In the genomic region with DNA sequence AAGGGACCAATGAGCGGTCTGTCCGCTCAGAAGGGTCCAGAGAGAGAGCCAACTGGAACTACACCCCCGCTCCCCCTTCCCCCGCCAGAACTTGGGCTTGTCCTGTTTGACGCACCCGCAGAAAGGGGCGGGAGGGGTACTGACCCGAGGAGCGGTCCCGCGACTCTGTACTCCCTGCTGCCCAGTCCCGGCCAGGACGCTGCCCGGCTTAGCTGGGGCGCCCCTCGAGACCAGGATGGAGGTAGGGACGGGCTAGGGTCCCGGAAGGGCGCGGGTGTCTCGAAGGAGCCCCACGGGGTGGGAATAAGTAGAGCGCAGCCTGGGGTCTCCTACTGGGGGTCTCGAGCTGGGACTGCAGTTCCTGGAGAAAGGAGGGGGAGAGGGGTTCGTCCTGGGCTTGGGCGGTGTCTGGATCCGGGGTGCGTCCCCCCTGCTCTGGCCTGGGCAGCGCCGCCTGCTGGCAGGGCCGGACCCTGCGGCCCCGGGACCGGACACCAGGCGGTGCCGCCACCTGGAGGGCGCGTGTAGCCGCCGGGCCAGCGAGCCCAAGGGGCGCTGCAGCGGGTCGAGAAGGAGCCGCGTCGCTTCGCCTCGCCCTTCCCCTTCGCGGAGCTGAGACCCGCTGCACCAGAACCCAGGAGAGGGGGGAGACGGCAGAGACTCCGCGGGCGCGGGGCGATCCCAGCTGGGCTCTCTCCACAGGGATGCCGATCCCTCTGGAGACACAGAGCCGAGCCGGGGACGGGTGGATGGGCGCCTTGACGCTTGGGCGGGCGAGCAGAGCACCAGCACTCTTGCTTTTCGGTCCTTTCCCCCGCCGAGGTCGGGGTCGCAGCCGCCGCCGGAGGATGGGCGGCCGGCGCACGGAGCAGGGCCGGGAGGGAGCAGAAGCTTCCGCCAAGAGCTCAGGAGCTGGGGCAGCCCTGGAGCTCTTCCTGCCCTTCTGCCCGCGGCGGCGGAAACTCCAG, we compare ENCODE assay signal across 8 cellular contexts. TPM values are rescaled to one million over a fixed set of nuclear protein-coding genes. Genes with fewer than 3 reads are reported as not detected.
DNase-seq lines count a peak whose midpoint lies in the region; ATAC-seq, FAIRE-seq and TF ChIP-seq lines count a peak whose summit lies in the region.

No MANE protein-coding gene starts in this region.

- FAIRE-seq in GM12892 (lab: Jason Lieb, UNC) = peak; percentile 96

- ATAC-seq in HG02870 (IDR thresholded peaks at IDR 0.05; ENCODE audit: unreplicated experiment) (peak; percentile 62), left lobe of liver (peak; percentile 92)

- DNase-seq in 8988T (peak; percentile 86), GM12892 (ENCODE audit: insufficient read length) (peak; percentile 94), NCI-H2029 (lab: John Stamatoyannopoulos, UW) (peak; percentile 54), left lobe of liver (ENCODE audit: low spot score) (peak; percentile 80)
- peak; percentile 45 for DNase-seq in activated CD4-positive, alpha-beta T cell treated with anti-CD3 and anti-CD28 coated beads for 1 hour
- peak; percentile 78 for DNase-seq in stimulated activated CD4-positive, alpha-beta T cell treated with anti-CD3 and anti-CD28 coated beads, Interleukin-4, amount 100 ng/mL, for 1 hour

- peak overlapping the region; percentile 42 for H3K27ac ChIP-seq in cingulate gyrus (ENCODE audit: low read depth, low read length)

- peak; percentile 26; the same call in 1 of the 2 replicates for TF ChIP-seq POLR2A in GM12892 (IDR thresholded peaks at IDR 0.05; ENCODE audit: low read depth, low read length)

RNA-seq across cellular contexts. Expression of a gene that starts 3.7 kb away (rescaled TPM):
- polyA plus RNA-seq in GM12892 (2012; ENCODE audit: missing spikeins) = 1.8 TPM
- total RNA-seq in left lobe of liver = 2.6 TPM

RNA-seq across cellular contexts. Expression of a gene that starts 25.7 kb away (rescaled TPM):
- polyA plus RNA-seq in GM12892 (2012; ENCODE audit: missing spikeins) = 0.38 TPM
- total RNA-seq in left lobe of liver = 21.3 TPM

RNA-seq across cellular contexts. Expression of a gene that starts 37.4 kb away (rescaled TPM):
- polyA plus RNA-seq in GM12892 (2012; ENCODE audit: missing spikeins) = 67.1 TPM
- 33.3 TPM for total RNA-seq in left lobe of liver

RNA-seq across cellular contexts. Expression of a gene that starts 51.1 kb away (rescaled TPM):
- 4.0 TPM for polyA plus RNA-seq in GM12892 (2012; ENCODE audit: missing spikeins)
- 32.0 TPM for total RNA-seq in left lobe of liver

Comparison
In these comparisons a context has a peak if more than half of its experiments do, and no peak if none do; other contexts are left out.
1. Peak in every context shown above with its lines: DNase-seq, ATAC-seq and H3K27ac ChIP-seq.